Comparison of ENCODE assay signal across 21 cellular contexts in the genomic region with DNA sequence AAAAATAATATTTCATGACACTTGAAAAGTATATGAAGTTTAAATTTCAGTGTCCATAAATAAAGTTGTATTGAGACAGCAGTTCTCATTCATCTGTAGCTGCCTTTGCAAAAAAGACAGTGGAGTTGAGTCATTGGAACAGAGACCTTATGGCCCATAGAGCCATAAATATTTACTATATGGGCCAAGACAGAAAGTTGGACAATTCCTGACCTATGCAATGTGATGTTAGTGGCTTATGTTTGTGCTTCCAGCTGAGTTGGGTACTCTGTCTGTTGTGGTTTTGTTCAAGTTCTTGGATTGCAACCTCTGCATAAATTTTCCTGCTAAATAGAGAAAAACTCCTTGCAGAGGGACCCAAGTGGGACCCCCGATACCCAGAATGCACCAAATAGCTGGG.
"Had no signal": no experiment of that assay in that cellular context is flagged by ENCODE, and none has a peak within 500 bp of the region (broad histone marks: within the 10 kb centered on the region; RNA-seq: fewer than 3 reads in every experiment).

No MANE protein-coding gene starts in this region.

- H3K79me2 ChIP-seq: hepatocyte had no signal

- H3K27me3 ChIP-seq: hepatocyte, testis had no signal

- H3K27ac ChIP-seq: dorsolateral prefrontal cortex, foreskin keratinocyte, gastroesophageal sphincter, heart left ventricle, hepatocyte, left lung, prostate gland, right atrium auricular region, sigmoid colon, testis, tibial artery had no signal

- ATAC-seq: foreskin keratinocyte; gastroesophageal sphincter; heart left ventricle; left lung; naive thymus-derived CD4-positive, alpha-beta T cell; stimulated activated effector memory CD8-positive, alpha-beta T cell treated with anti-CD3 and anti-CD28 coated beads, Interleukin-12 subunit alpha, Interleukin-12 subunit beta, amount 100 ng/mL, for 72 hours had no signal

- H3K4me2 ChIP-seq: hepatocyte had no signal

- H2AFZ ChIP-seq: hepatocyte had no signal

- DNase-seq: dorsolateral prefrontal cortex; effector CD4-positive, alpha-beta T cell; foreskin keratinocyte; heart left ventricle; kidney; left lung; midbrain; naive thymus-derived CD4-positive, alpha-beta T cell; nucleus accumbens; sigmoid colon; stimulated activated CD4-positive, alpha-beta T cell treated with anti-CD3 and anti-CD28 coated beads, Interleukin-2, amount 100 ng/mL, for 24 hours; stimulated activated CD4-positive, alpha-beta T cell treated with anti-CD3 and anti-CD28 coated beads, Interleukin-4, amount 100 ng/mL, for 24 hours; stimulated activated naive CD4-positive, alpha-beta T cell treated with Interleukin-2 at 50 U/mL for 16 hours; substantia nigra; testis; tibial artery had no signal

- H3K36me3 ChIP-seq: gastroesophageal sphincter, heart left ventricle, left lung, prostate gland, right atrium auricular region, sigmoid colon, tibial artery had no signal

- H3K4me1 ChIP-seq: foreskin keratinocyte, gastroesophageal sphincter, heart left ventricle, prostate gland, right atrium auricular region, tibial artery had no signal

- H3K4me3 ChIP-seq: dorsolateral prefrontal cortex, gastroesophageal sphincter, heart left ventricle, hepatocyte, left lung, prostate gland, right atrium auricular region, sigmoid colon, testis, tibial artery had no signal

- H3K9me3 ChIP-seq: prostate gland, sigmoid colon, testis, tibial artery had no signal
